In genomic region chr4:110165382-110166285, GRCh38 we compare ENCODE assay signal across 1 cellular context.
TF ChIP-seq lines count a peak whose summit lies in the region.

No MANE protein-coding gene starts in this region.

TF ChIP-seq in K562, 482 proteins besides CTCF, POLR2A, EP300 and RAD21 (continued from another document):
- TF ChIP-seq MGA (IDR thresholded peaks at IDR 0.05) (0 out of 2 replicates have a peak, but pooled peaks have one; percentile 18), E2F3 (CRISPR knock-in tag; IDR thresholded peaks at IDR 0.05) (no peak), RCOR1 (IDR thresholded peaks at IDR 0.05; ENCODE audit: borderline replicate concordance in 1 of 2, low read depth in 2 of 2, low read length in 2 of 2) (peak in 1 of 2 experiments; percentile 69; a peak in 1 of 4 replicates), LCOR (CRISPR knock-in tag; IDR thresholded peaks at IDR 0.05) (0 out of 2 replicates have a peak, but pooled peaks have one; percentile 33), RBM25 (IDR thresholded peaks at IDR 0.05; ENCODE audit: low read depth, low read length, severe bottlenecking) (no peak), ERF (CRISPR knock-in tag; IDR thresholded peaks at IDR 0.05) (no peak), SMARCE1 (IDR thresholded peaks at IDR 0.05) (peak; percentile 59; the same call in 1 of the 2 replicates), ARID1B (IDR thresholded peaks at IDR 0.05) (peak; percentile 72), ZNF436 (CRISPR knock-in tag; IDR thresholded peaks at IDR 0.05) (no peak), SAFB2 (IDR thresholded peaks at IDR 0.05; ENCODE audit: borderline replicate concordance, low read depth, low read length, severe bottlenecking) (no peak), RBM14 (IDR thresholded peaks at IDR 0.05; ENCODE audit: borderline replicate concordance, insufficient read depth, low read depth, low read length) (no peak), GABPB1 (CRISPR knock-in tag; IDR thresholded peaks at IDR 0.05) (peak; percentile 53; the same call in 1 of the 2 replicates), TAL1 (IDR thresholded peaks at IDR 0.05) (peak; percentile 30), HDAC8 (tag; IDR thresholded peaks at IDR 0.05) (no peak), HES1 (IDR thresholded peaks at IDR 0.05; ENCODE audit: low read depth) (peak; percentile 16; the same call in 1 of the 2 replicates), TCF3 (CRISPR knock-in tag; IDR thresholded peaks at IDR 0.05) (0 out of 2 replicates have a peak, but pooled peaks have one; percentile 10), ZNF395 (CRISPR knock-in tag; IDR thresholded peaks at IDR 0.05) (peak; percentile 15; the same call in 1 of the 2 replicates), NUFIP1 (IDR thresholded peaks at IDR 0.05; ENCODE audit: partially characterized antibody) (no peak), SMAD3 (CRISPR knock-in tag; conservative IDR thresholded peaks at IDR 0.05) (no peak), CBFA2T3 (IDR thresholded peaks at IDR 0.05) (peak; percentile 29), MAX (CRISPR knock-in tag; IDR thresholded peaks at IDR 0.05) (peak; percentile 53), FOSL1 (tag; conservative IDR thresholded peaks at IDR 0.05) (peak; percentile 45), JUND (IDR thresholded peaks at IDR 0.05; ENCODE audit: borderline replicate concordance, low read depth, low read length) (peak; percentile 12; the same call in 1 of the 2 replicates), JUND (tag; IDR thresholded peaks at IDR 0.05; ENCODE audit: borderline replicate concordance, low read depth, low read length) (no peak; the same call in 2 of the 3 replicates), SMARCA4 (IDR thresholded peaks at IDR 0.05) (0 out of 2 replicates have a peak, but pooled peaks have one; percentile 36)
- TF ChIP-seq, protein P1, sequence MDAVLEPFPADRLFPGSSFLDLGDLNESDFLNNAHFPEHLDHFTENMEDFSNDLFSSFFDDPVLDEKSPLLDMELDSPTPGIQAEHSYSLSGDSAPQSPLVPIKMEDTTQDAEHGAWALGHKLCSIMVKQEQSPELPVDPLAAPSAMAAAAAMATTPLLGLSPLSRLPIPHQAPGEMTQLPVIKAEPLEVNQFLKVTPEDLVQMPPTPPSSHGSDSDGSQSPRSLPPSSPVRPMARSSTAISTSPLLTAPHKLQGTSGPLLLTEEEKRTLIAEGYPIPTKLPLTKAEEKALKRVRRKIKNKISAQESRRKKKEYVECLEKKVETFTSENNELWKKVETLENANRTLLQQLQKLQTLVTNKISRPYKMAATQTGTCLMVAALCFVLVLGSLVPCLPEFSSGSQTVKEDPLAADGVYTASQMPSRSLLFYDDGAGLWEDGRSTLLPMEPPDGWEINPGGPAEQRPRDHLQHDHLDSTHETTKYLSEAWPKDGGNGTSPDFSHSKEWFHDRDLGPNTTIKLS (IDR thresholded peaks at IDR 0.05; ENCODE audit: borderline replicate concordance, low read depth): no peak
- TF ChIP-seq, protein P2, sequence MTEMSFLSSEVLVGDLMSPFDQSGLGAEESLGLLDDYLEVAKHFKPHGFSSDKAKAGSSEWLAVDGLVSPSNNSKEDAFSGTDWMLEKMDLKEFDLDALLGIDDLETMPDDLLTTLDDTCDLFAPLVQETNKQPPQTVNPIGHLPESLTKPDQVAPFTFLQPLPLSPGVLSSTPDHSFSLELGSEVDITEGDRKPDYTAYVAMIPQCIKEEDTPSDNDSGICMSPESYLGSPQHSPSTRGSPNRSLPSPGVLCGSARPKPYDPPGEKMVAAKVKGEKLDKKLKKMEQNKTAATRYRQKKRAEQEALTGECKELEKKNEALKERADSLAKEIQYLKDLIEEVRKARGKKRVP (CRISPR knock-in tag; IDR thresholded peaks at IDR 0.05): no peak
